In the genomic region with DNA sequence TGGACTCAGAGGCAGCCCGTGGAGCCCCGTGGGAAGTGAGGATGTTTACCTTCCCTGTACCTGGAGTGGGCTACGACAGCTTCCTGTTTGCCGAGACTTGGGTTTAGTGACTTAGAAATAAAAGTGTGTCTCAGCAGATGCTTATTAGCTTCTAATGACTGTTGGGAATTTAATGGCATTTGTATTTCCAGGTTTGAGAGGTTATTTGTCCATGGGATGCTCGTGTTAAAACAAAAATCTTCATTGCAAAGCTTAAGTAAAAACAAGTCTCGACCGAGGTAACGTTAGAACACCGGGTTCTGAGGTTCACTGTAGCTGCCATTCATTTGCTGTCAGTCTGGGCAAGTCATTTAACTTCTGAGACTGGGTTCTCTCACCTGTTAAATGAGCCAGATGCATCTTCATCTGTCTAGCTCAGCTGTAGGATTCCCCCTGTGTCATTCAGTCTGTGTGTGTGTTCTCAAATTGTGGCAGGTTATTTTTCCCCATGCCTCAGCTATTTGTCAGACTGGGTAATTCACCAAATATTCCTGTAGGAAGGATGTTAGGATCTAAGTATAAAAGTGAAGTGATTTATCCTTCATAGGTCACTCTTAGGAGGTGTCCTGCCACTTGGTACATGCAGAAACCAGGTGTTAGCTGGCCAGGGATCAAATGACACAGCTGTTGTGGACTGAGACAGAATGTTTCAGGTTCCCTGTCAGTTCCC, we compare ENCODE assay signal across 8 cellular contexts. TPM values are rescaled to one million over a fixed set of nuclear protein-coding genes. Genes with fewer than 3 reads are reported as not detected.
DNase-seq lines count a peak whose midpoint lies in the region; ATAC-seq and TF ChIP-seq lines count a peak whose summit lies in the region.

No MANE protein-coding gene starts in this region.

- H3K36me3 ChIP-seq in WERI-Rb-1 (peaks cover 21% of the 10 kb centered on the region), gastroesophageal sphincter (peaks cover 0 to 22% of the 10 kb centered on the region in 2 donors)

- TF ChIP-seq CTCF in WERI-Rb-1 (IDR thresholded peaks at IDR 0.05; ENCODE audit: low read depth, low read length) (no peak), gastroesophageal sphincter (IDR thresholded peaks at IDR 0.05) (no peak)

- DNase-seq in DMS53 (lab: John Stamatoyannopoulos, UW) (peak; percentile 48), DMS53 treated with DMSO at 0.1 percent for 48 hours (lab: John Stamatoyannopoulos, UW; ENCODE audit: unreplicated experiment) (no peak), WERI-Rb-1 (no peak), skeletal muscle cell (ENCODE audit: low read depth) (no peak), OCI-M2 (lab: John Stamatoyannopoulos, UW; ENCODE audit: unreplicated experiment) (no peak)

- 1 to 7% methylated on average over 5 of the region's 9 CpGs for WGBS in gastroesophageal sphincter (ENCODE audit: low coverage in 1 of 2), 2 donors

- ATAC-seq in HG02852 (IDR thresholded peaks at IDR 0.05; ENCODE audit: unreplicated experiment) (peak; percentile 36), gastroesophageal sphincter (no peak), GM19328 (IDR thresholded peaks at IDR 0.05; ENCODE audit: unreplicated experiment) (no peak)

- H3K27me3 ChIP-seq in WERI-Rb-1 (ENCODE audit: insufficient read depth, low read depth, severe bottlenecking) (no peaks in the 10 kb centered on the region), gastroesophageal sphincter (no peaks in the 10 kb centered on the region)

- H3K9me3 ChIP-seq in WERI-Rb-1 (ENCODE audit: severe bottlenecking) (no peaks in the 10 kb centered on the region), gastroesophageal sphincter (no peaks in the 10 kb centered on the region)

- no peak for TF ChIP-seq EP300 in gastroesophageal sphincter (IDR thresholded peaks at IDR 0.05)

- H3K4me3 ChIP-seq in WERI-Rb-1 (ENCODE audit: low read depth, low read length) (peak overlapping the region; percentile 70), gastroesophageal sphincter (peak overlapping the region; percentile 94 to 96), skeletal muscle cell (ENCODE audit: low read depth, low read length) (peak overlapping the region; percentile 80)

- H3K27ac ChIP-seq in WERI-Rb-1 = peak overlapping the region; percentile 90
- peak overlapping the region; percentile 83 to 93 (median 91) for H3K27ac ChIP-seq in gastroesophageal sphincter

- TF ChIP-seq POLR2A in gastroesophageal sphincter (IDR thresholded peaks at IDR 0.05) = no peak

- peaks cover 0 to 30% (median 10%) of the 10 kb centered on the region in 3 donors for H3K4me1 ChIP-seq in gastroesophageal sphincter

RNA-seq across cellular contexts. Expression of gene EI24, which starts 0.8 kb away (rescaled TPM):
- 10 to 100 TPM; 62.2 to 86.0 (median 83.0) TPM for total RNA-seq in gastroesophageal sphincter

RNA-seq across cellular contexts. Expression of gene STT3A, which starts 22.6 kb away (rescaled TPM):
- total RNA-seq in gastroesophageal sphincter = 10 to 100 TPM; 58.2 to 71.4 (median 60.9) TPM

RNA-seq across cellular contexts. Expression of gene CHEK1, which starts 54.9 kb away (rescaled TPM):
- 1 to 10 TPM in 3 of 4 donors, under 1 TPM in 1; 0.94 to 3.0 (median 2.2) TPM for total RNA-seq in gastroesophageal sphincter
